In genomic region chr12:68031881-68032739, GRCh38 we compare ENCODE assay signal across 1 cellular context.
TF ChIP-seq lines count a peak whose summit lies in the region.

No MANE protein-coding gene starts in this region.

TF ChIP-seq in H1, 55 proteins besides CTCF, POLR2A, EP300 and RAD21:
- TF ChIP-seq ASH2L (IDR thresholded peaks at IDR 0.05; ENCODE audit: low read length), result no peak
- TF ChIP-seq SIN3A (conservative IDR thresholded peaks at IDR 0.05 in 1 of 2, IDR thresholded peaks at IDR 0.05 in 1 of 2; ENCODE audit: low read depth in 1 of 2, low read length in 2 of 2), result no peak
- 0 out of 2 replicates have a peak, but pooled peaks have one; percentile 21 for TF ChIP-seq MAFK (IDR thresholded peaks at IDR 0.05; ENCODE audit: low read depth, low read length)
